17 cellular contexts compared by ENCODE assay signal in the genomic region with DNA sequence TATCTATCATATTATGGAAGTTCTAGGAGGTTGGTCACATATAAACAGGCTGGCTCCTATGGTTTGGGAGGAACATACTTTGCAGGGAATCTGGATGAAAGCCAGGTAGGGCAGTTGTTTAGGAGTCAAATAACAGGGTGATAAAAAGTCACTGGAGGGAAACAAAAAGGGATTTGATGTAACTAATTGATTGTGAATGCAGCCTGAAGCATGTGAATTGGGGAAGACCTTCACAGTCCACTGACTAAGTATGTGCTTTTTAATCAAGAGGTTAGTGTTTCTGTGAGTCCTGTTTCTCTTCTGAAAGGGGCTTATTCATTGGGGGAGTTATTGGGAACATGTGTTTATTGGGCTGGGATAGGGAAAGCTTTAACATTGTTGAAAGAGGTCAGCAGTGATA.
DNase-seq lines count a peak whose midpoint lies in the region; TF ChIP-seq lines count a peak whose summit lies in the region.
"Had no signal": no experiment of that assay in that cellular context is flagged by ENCODE, and none has a peak within 500 bp of the region (broad histone marks: within the 10 kb centered on the region; RNA-seq: fewer than 3 reads in every experiment).

No MANE protein-coding gene starts in this region.

- H3K36me3 ChIP-seq in WERI-Rb-1 = no peaks in the 10 kb centered on the region
- H3K36me3 ChIP-seq: breast epithelium had no signal

- no peak overlapping the region for H3K4me3 ChIP-seq in fibroblast of mammary gland (ENCODE audit: control insufficient read depth, low read depth, low read length)
- no peak overlapping the region for H3K4me3 ChIP-seq in WERI-Rb-1 (ENCODE audit: low read depth, low read length)
- H3K4me3 ChIP-seq: breast epithelium, dorsolateral prefrontal cortex had no signal

- no peak overlapping the region for H3K27ac ChIP-seq in WERI-Rb-1
- H3K27ac ChIP-seq: breast epithelium, dorsolateral prefrontal cortex had no signal

- TF ChIP-seq RAD21 in Ishikawa (IDR thresholded peaks at IDR 0.05; ENCODE audit: low read depth) = no peak

- DNase-seq in COLO668 (lab: John Stamatoyannopoulos, UW; ENCODE audit: unreplicated experiment) (peak; percentile 13), NCI-H526 (lab: John Stamatoyannopoulos, UW) (peak; percentile 36 to 47), fibroblast of mammary gland (ENCODE audit: low read depth) (peak; percentile 10), posterior cingulate gyrus (no peak), NCI-H2227 (lab: John Stamatoyannopoulos, UW; ENCODE audit: unreplicated experiment) (no peak), WERI-Rb-1 (no peak)
- DNase-seq in activated naive CD4-positive, alpha-beta T cell treated with anti-CD3 and anti-CD28 coated beads, Interleukin-2, amount 50 U/mL, for 16 hours = no peak
- DNase-seq: activated B cell treated with CpG ODN at 0.5 μM for 24 hours, activated gamma-delta T cell treated with Interleukin-2 at 50 U/mL for 16 hours, Caco-2, dorsolateral prefrontal cortex, midbrain, NCI-H2227 treated with DMSO at 0.1 percent for 48 hours, occipital lobe, T-helper 1 cell had no signal

- no peaks in the 10 kb centered on the region for H3K27me3 ChIP-seq in WERI-Rb-1 (ENCODE audit: insufficient read depth, low read depth, severe bottlenecking)
- H3K27me3 ChIP-seq: breast epithelium, dorsolateral prefrontal cortex had no signal

- intact Hi-C loops in posterior cingulate gyrus (cut with DNase I) = no loop called here

- TF ChIP-seq CTCF in fibroblast of mammary gland (conservative IDR thresholded peaks at IDR 0.05; ENCODE audit: control insufficient read depth, insufficient read depth, low read depth, low read length) (no peak), WERI-Rb-1 (IDR thresholded peaks at IDR 0.05; ENCODE audit: low read depth, low read length) (no peak)

- no peak for TF ChIP-seq EP300 in Ishikawa (IDR thresholded peaks at IDR 0.05; ENCODE audit: borderline replicate concordance)

- H3K9me3 ChIP-seq in WERI-Rb-1 (ENCODE audit: severe bottlenecking) = no peaks in the 10 kb centered on the region
- H3K9me3 ChIP-seq: breast epithelium, Caco-2 had no signal

TF ChIP-seq in Ishikawa, 13 proteins besides CTCF, POLR2A, EP300 and RAD21:
- TF ChIP-seq CEBPB (IDR thresholded peaks at IDR 0.05) = no peak
- TF ChIP-seq NFIC (IDR thresholded peaks at IDR 0.05) = peak; percentile 42; the same call in 1 of the 2 replicates
- no peak for TF ChIP-seq YY1 (IDR thresholded peaks at IDR 0.05; ENCODE audit: low read depth)
- TF ChIP-seq TCF12 (IDR thresholded peaks at IDR 0.05; ENCODE audit: low read depth) = no peak
- TF ChIP-seq, protein P1, sequence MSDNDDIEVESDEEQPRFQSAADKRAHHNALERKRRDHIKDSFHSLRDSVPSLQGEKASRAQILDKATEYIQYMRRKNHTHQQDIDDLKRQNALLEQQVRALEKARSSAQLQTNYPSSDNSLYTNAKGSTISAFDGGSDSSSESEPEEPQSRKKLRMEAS (IDR thresholded peaks at IDR 0.05) = no peak
- TF ChIP-seq ZBTB7A (IDR thresholded peaks at IDR 0.05; ENCODE audit: low read depth) = no peak
- TF ChIP-seq, protein P2, sequence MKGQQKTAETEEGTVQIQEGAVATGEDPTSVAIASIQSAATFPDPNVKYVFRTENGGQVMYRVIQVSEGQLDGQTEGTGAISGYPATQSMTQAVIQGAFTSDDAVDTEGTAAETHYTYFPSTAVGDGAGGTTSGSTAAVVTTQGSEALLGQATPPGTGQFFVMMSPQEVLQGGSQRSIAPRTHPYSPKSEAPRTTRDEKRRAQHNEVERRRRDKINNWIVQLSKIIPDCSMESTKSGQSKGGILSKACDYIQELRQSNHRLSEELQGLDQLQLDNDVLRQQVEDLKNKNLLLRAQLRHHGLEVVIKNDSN (IDR thresholded peaks at IDR 0.05) = no peak
- no peak for TF ChIP-seq FOXM1 (IDR thresholded peaks at IDR 0.05; ENCODE audit: borderline replicate concordance, low read depth)
- TF ChIP-seq TEAD4 (IDR thresholded peaks at IDR 0.05) = 0 out of 2 replicates have a peak, but pooled peaks have one; percentile 24

Comparison
In these comparisons a context has a peak if more than half of its experiments do, and no peak if none do; other contexts are left out.
1. DNase-seq: peak in COLO668 (single experiment), NCI-H526 (2 of 2) and fibroblast of mammary gland (single experiment); none in posterior cingulate gyrus (0 of 10), NCI-H2227 (single experiment), activated naive CD4-positive, alpha-beta T cell treated with anti-CD3 and anti-CD28 coated beads, Interleukin-2, amount 50 U/mL, for 16 hours (single experiment) and WERI-Rb-1 (single experiment).